8 cellular contexts compared by ENCODE assay signal in genomic region chr5:923473-923873, GRCh38. TPM values are rescaled to one million over a fixed set of nuclear protein-coding genes. Genes with fewer than 3 reads are reported as not detected.
DNase-seq lines count a peak whose midpoint lies in the region; ATAC-seq, FAIRE-seq and TF ChIP-seq lines count a peak whose summit lies in the region.

No MANE protein-coding gene starts in this region.

- ATAC-seq in GM18907 (IDR thresholded peaks at IDR 0.05; ENCODE audit: unreplicated experiment) (peak; percentile 90), HG03565 (IDR thresholded peaks at IDR 0.05; ENCODE audit: unreplicated experiment) (peak; percentile 56), naive B cell (ENCODE audit: low read depth in 2 of 2) (peak; percentile 82 to 87)
- peak; percentile 94 for ATAC-seq in activated CD8-positive, alpha-beta memory T cell treated with anti-CD3 and anti-CD28 coated beads, Interleukin-2, amount 10 ng/mL, durations not matched to agents 7 days and 5 days
- peak; percentile 88 for ATAC-seq in stimulated activated memory B cell treated with anti-CD40 and anti-IgM and Interleukin-4, amounts not matched to agents 10 μg/mL and 1 μg/mL and 100 μg/mL, for 72 hours

- no peak overlapping the region for H3K27ac ChIP-seq in endothelial cell of umbilical vein (ENCODE audit: insufficient read depth, low read depth, low read length)

- peaks cover 2% of the 10 kb centered on the region for H3K36me3 Mint-ChIP-seq in activated CD8-positive, alpha-beta memory T cell treated with anti-CD3 and anti-CD28 coated beads, Interleukin-2, amount 10 ng/mL, durations not matched to agents 7 days and 5 days
- no peaks in the 10 kb centered on the region for H3K36me3 Mint-ChIP-seq in naive B cell
- H3K36me3 Mint-ChIP-seq in stimulated activated memory B cell treated with anti-CD40 and anti-IgM and Interleukin-4, amounts not matched to agents 10 μg/mL and 1 μg/mL and 100 μg/mL, for 72 hours = peaks cover under 1% of the 10 kb centered on the region

- intact Hi-C loops in endothelial cell of umbilical vein (cut with micrococcal nuclease) = loop anchor here (1.0 to 5.0 kb wide), 5 partner anchors 85 to 719 kb away; partner anchors contain the start of gene NKD2

- H3K4me2 ChIP-seq in endothelial cell of umbilical vein (ENCODE audit: insufficient read depth, low read length) = no peak overlapping the region

- CTCF ChIA-PET in activated CD8-positive, alpha-beta memory T cell treated with anti-CD3 and anti-CD28 coated beads, Interleukin-2, amount 10 ng/mL, durations not matched to agents 7 days and 5 days (lab: Charles Lee) = interaction anchor here (0.7 to 5.7 kb wide), 17 partner anchors 9 to 722 kb away, joined by 3 to 41 read pairs (median 5); partner anchors contain the start of gene NKD2
- CTCF ChIA-PET in endothelial cell of umbilical vein (lab: Charles Lee) = interaction anchor here (0.5 to 3.4 kb wide), 23 partner anchors 9 to 730 kb away, joined by 3 to 44 read pairs (median 4); no protein-coding TSS in a partner anchor

- no peak overlapping the region for H3K27ac Mint-ChIP-seq in activated CD8-positive, alpha-beta memory T cell treated with anti-CD3 and anti-CD28 coated beads, Interleukin-2, amount 10 ng/mL, durations not matched to agents 7 days and 5 days
- H3K27ac Mint-ChIP-seq in naive B cell = peak overlapping the region in 1 of 6 donors; percentile 48
- H3K27ac Mint-ChIP-seq in stimulated activated memory B cell treated with anti-CD40 and anti-IgM and Interleukin-4, amounts not matched to agents 10 μg/mL and 1 μg/mL and 100 μg/mL, for 72 hours = no peak overlapping the region

- H3K4me3 ChIP-seq in endothelial cell of umbilical vein (replicated peaks in 1 of 3; ENCODE audit: insufficient read depth in 1 of 3, low read depth in 1 of 3, low read length in 3 of 3) = no peak overlapping the region

- H3K9me3 ChIP-seq in endothelial cell of umbilical vein (replicated peaks; ENCODE audit: control insufficient read depth, insufficient read depth, low read length) = no peaks in the 10 kb centered on the region

- H2AFZ ChIP-seq in endothelial cell of umbilical vein (ENCODE audit: low read depth, low read length) = no peak overlapping the region

- dilution Hi-C loops in endothelial cell of umbilical vein (cut with MboI; ENCODE audit: extremely low pct_ligation_motif_present, low sequenced_read_pairs) = no loop called here

- no peaks in the 10 kb centered on the region for H3K9me3 Mint-ChIP-seq in activated CD8-positive, alpha-beta memory T cell treated with anti-CD3 and anti-CD28 coated beads, Interleukin-2, amount 10 ng/mL, durations not matched to agents 7 days and 5 days (ENCODE audit: low read depth)
- H3K9me3 Mint-ChIP-seq in naive B cell = no peaks in the 10 kb centered on the region
- H3K9me3 Mint-ChIP-seq in stimulated activated memory B cell treated with anti-CD40 and anti-IgM and Interleukin-4, amounts not matched to agents 10 μg/mL and 1 μg/mL and 100 μg/mL, for 72 hours = no peaks in the 10 kb centered on the region

- no peak overlapping the region for H3K9ac ChIP-seq in endothelial cell of umbilical vein (replicated peaks; ENCODE audit: extremely low read depth, insufficient read depth, low read length)

- peak; percentile 83 for FAIRE-seq in endothelial cell of umbilical vein (lab: Jason Lieb, UNC)

- no peak overlapping the region for H3K4me3 Mint-ChIP-seq in activated CD8-positive, alpha-beta memory T cell treated with anti-CD3 and anti-CD28 coated beads, Interleukin-2, amount 10 ng/mL, durations not matched to agents 7 days and 5 days
- H3K4me3 Mint-ChIP-seq in naive B cell = no peak overlapping the region
- no peak overlapping the region for H3K4me3 Mint-ChIP-seq in stimulated activated memory B cell treated with anti-CD40 and anti-IgM and Interleukin-4, amounts not matched to agents 10 μg/mL and 1 μg/mL and 100 μg/mL, for 72 hours

- H3K27me3 Mint-ChIP-seq in activated CD8-positive, alpha-beta memory T cell treated with anti-CD3 and anti-CD28 coated beads, Interleukin-2, amount 10 ng/mL, durations not matched to agents 7 days and 5 days = peaks cover 28% of the 10 kb centered on the region
- peaks cover 32 to 38% (median 37%) of the 10 kb centered on the region in 3 donors for H3K27me3 Mint-ChIP-seq in naive B cell
- H3K27me3 Mint-ChIP-seq in stimulated activated memory B cell treated with anti-CD40 and anti-IgM and Interleukin-4, amounts not matched to agents 10 μg/mL and 1 μg/mL and 100 μg/mL, for 72 hours = peaks cover 31% of the 10 kb centered on the region

- DNase-seq in AG09319 (ENCODE audit: extremely low read depth, low read depth) (peak; percentile 27), NOMO-1 treated with dmso at 0.1 percent for 144 hours (lab: John Stamatoyannopoulos, UW; ENCODE audit: unreplicated experiment) (peak; percentile 81), endothelial cell of umbilical vein (ENCODE audit: low read depth, low spot score) (peak; percentile 60), naive B cell (peak; percentile 64)
- DNase-seq in activated CD8-positive, alpha-beta memory T cell treated with anti-CD3 and anti-CD28 coated beads, Interleukin-2, amount 10 ng/mL, durations not matched to agents 7 days and 5 days = peak; percentile 80

- no peaks in the 10 kb centered on the region for H4K20me1 ChIP-seq in endothelial cell of umbilical vein (replicated peaks; ENCODE audit: control insufficient read depth, extremely low read depth, insufficient read depth, low read length)

- peaks cover 2 to 10% of the 10 kb centered on the region in 2 experiments for H3K27me3 ChIP-seq in endothelial cell of umbilical vein (ENCODE audit: control insufficient read depth in 2 of 2, insufficient read depth in 2 of 2, low read length in 2 of 2)

- peaks cover 12% of the 10 kb centered on the region for H3K4me1 Mint-ChIP-seq in activated CD8-positive, alpha-beta memory T cell treated with anti-CD3 and anti-CD28 coated beads, Interleukin-2, amount 10 ng/mL, durations not matched to agents 7 days and 5 days
- H3K4me1 Mint-ChIP-seq in naive B cell = peaks cover 0 to 7% (median 3%) of the 10 kb centered on the region in 3 donors
- peaks cover 14% of the 10 kb centered on the region for H3K4me1 Mint-ChIP-seq in stimulated activated memory B cell treated with anti-CD40 and anti-IgM and Interleukin-4, amounts not matched to agents 10 μg/mL and 1 μg/mL and 100 μg/mL, for 72 hours

- TF ChIP-seq POLR2A in endothelial cell of umbilical vein (IDR thresholded peaks at IDR 0.05; ENCODE audit: low read depth, low read length) = no peak

- POLR2A ChIA-PET in endothelial cell of umbilical vein (lab: Charles Lee) = no interaction called here

- no TSS peak for BruUV-seq in endothelial cell of umbilical vein (replicated peaks; lab: Mats Ljungman, UMichigan)

- no peaks in the 10 kb centered on the region for H3K36me3 ChIP-seq in endothelial cell of umbilical vein (ENCODE audit: control insufficient read depth in 2 of 2, extremely low read depth in 1 of 2, insufficient read depth in 2 of 2, low read length in 2 of 2)

- TF ChIP-seq CTCF in AG09319 (IDR thresholded peaks at IDR 0.05; ENCODE audit: low read depth, low read length) = peak; percentile 89
- peak; percentile 95 to 98 for TF ChIP-seq CTCF in endothelial cell of umbilical vein (IDR thresholded peaks at IDR 0.05; ENCODE audit: extremely low read depth in 1 of 2, insufficient read depth in 1 of 2, low read depth in 1 of 2, low read length in 2 of 2)

- no peaks in the 10 kb centered on the region for H3K9me1 ChIP-seq in endothelial cell of umbilical vein (replicated peaks; ENCODE audit: control insufficient read depth, extremely low read depth, insufficient read depth, low read length)

- H3K4me1 ChIP-seq in endothelial cell of umbilical vein (ENCODE audit: control insufficient read depth, extremely low read depth, insufficient read depth, low read length) = peaks cover 4% of the 10 kb centered on the region

- no peaks in the 10 kb centered on the region for H3K79me2 ChIP-seq in endothelial cell of umbilical vein (ENCODE audit: control insufficient read depth, insufficient read depth, low read length)

TF ChIP-seq in endothelial cell of umbilical vein, 7 proteins besides CTCF, POLR2A, EP300 and RAD21 (continues in another document):
- TF ChIP-seq GATA2 (IDR thresholded peaks at IDR 0.05; ENCODE audit: insufficient read depth, insufficient read length, low read depth, low read length) = no peak
- TF ChIP-seq JUN (IDR thresholded peaks at IDR 0.05; ENCODE audit: borderline replicate concordance, insufficient read depth, insufficient read length, low read depth) = no peak
- TF ChIP-seq MYC (IDR thresholded peaks at IDR 0.05; ENCODE audit: low read depth, low read length) = no peak
- no peak for TF ChIP-seq FOS (IDR thresholded peaks at IDR 0.05; ENCODE audit: borderline replicate concordance, insufficient read depth, low read length)
- TF ChIP-seq EZH2 (IDR thresholded peaks at IDR 0.05; ENCODE audit: borderline replicate concordance, low read depth, low read length, severe bottlenecking) = no peak

RNA-seq across cellular contexts. Expression of gene TRIP13, which starts 30.8 kb away (rescaled TPM):
- 10 to 100 TPM; 33.0 to 38.8 TPM for total RNA-seq in activated CD8-positive, alpha-beta memory T cell treated with anti-CD3 and anti-CD28 coated beads, Interleukin-2, amount 10 ng/mL, durations not matched to agents 7 days and 5 days
- total RNA-seq in endothelial cell of umbilical vein = 32.9 and 39.0 TPM in 2 replicates
- polyA plus RNA-seq in endothelial cell of umbilical vein (14.9 and 17.4 TPM in 2 replicates), naive B cell (ENCODE audit: low read depth in 6 of 6) (1 to 10 TPM in 5 of 6 donors, not detected in 1; 1.2 to 3.1 (median 1.8) TPM)
- 24.9 and 27.5 TPM in 2 replicates for polyA plus RNA-seq in endothelial cell of umbilical vein (2011; cell fraction: cytosol; rRNA removed)
- polyA plus RNA-seq in endothelial cell of umbilical vein (2011; cell fraction: nucleus; rRNA removed) = 22.6 and 26.0 TPM in 2 replicates
- polyA plus RNA-seq in endothelial cell of umbilical vein (2012) = 15.6 and 37.0 TPM in 2 replicates
- polyA minus RNA-seq in endothelial cell of umbilical vein = 20.8 and 24.2 TPM in 2 replicates
- 51.3 TPM for polyA minus RNA-seq in endothelial cell of umbilical vein (2011; cell fraction: cytosol; rRNA and poly(A)+ RNA removed)
- polyA minus RNA-seq in endothelial cell of umbilical vein (2011; cell fraction: nucleus; rRNA and poly(A)+ RNA removed) = 8.2 and 13.0 TPM in 2 replicates

RNA-seq across cellular contexts. Expression of gene BRD9, which starts 30.9 kb away (rescaled TPM):
- total RNA-seq in activated CD8-positive, alpha-beta memory T cell treated with anti-CD3 and anti-CD28 coated beads, Interleukin-2, amount 10 ng/mL, durations not matched to agents 7 days and 5 days = 10 to 100 TPM; 58.6 to 64.7 TPM
- total RNA-seq in endothelial cell of umbilical vein = 58.5 and 67.6 TPM in 2 replicates
- 14.7 and 17.6 TPM in 2 replicates for polyA plus RNA-seq in endothelial cell of umbilical vein
- polyA plus RNA-seq in endothelial cell of umbilical vein (2011; cell fraction: cytosol; rRNA removed) = 16.4 and 17.2 TPM in 2 replicates
- 75.4 and 76.8 TPM in 2 replicates for polyA plus RNA-seq in endothelial cell of umbilical vein (2011; cell fraction: nucleus; rRNA removed)
- polyA plus RNA-seq in endothelial cell of umbilical vein (2012) = 32.8 and 37.0 TPM in 2 replicates
- 24.6 and 29.8 TPM in 2 replicates for polyA minus RNA-seq in endothelial cell of umbilical vein
- polyA minus RNA-seq in endothelial cell of umbilical vein (2011; cell fraction: cytosol; rRNA and poly(A)+ RNA removed) = 27.5 TPM
- polyA minus RNA-seq in endothelial cell of umbilical vein (2011; cell fraction: nucleus; rRNA and poly(A)+ RNA removed) = 35.2 and 41.8 TPM in 2 replicates
- 10 to 100 TPM in 4 of 6 donors, 1 to 10 TPM in 2; 5.6 to 16.2 (median 12.5) TPM for polyA plus RNA-seq in naive B cell (ENCODE audit: low read depth in 6 of 6)

Comparison
In these comparisons a context has a peak if more than half of its experiments do, and no peak if none do; other contexts are left out.
1. DNase-seq: peak in every context shown above with its lines; median percentile 81 in NOMO-1 treated with dmso at 0.1 percent for 144 hours; 80 in activated CD8-positive, alpha-beta memory T cell treated with anti-CD3 and anti-CD28 coated beads, Interleukin-2, amount 10 ng/mL, durations not matched to agents 7 days and 5 days; 64 in naive B cell; 60 in endothelial cell of umbilical vein; 27 in AG09319.